Comparison of ENCODE assay signal across 7 cellular contexts in the genomic region with DNA sequence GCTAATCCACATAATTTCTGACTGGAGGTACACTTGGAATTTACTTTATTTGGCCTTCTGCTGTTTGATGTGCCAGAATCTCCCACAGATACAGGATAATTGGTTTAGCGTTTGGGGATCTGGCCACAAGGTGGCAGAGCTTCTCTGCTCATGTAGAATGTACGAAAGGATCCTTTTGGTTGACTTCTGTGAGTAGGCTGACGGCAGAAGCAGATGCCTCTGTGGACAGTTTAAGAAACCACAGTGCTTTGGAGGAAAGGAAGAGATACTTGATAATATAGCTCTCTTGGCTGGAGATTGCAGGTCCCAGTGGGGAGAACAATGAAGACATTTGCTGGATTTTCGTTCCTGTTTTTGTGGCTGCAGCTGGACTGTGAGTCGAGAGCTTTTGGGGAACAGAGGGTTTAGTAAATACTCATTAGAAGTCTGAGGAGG.
A peak's percentile ranks its signal among the peaks of the same experiment; 100 is the strongest.
DNase-seq lines count a peak whose midpoint lies in the region; ATAC-seq lines count a peak whose summit lies in the region.

No MANE protein-coding gene starts in this region.

- no peaks in the 10 kb centered on the region for H3K27me3 Mint-ChIP-seq in activated T-cell treated with anti-CD3 and anti-CD28 coated beads, Interleukin-2, amount 50 U/mL, for 72 hours (ENCODE audit: low read depth)

- H3K4me3 Mint-ChIP-seq in activated T-cell treated with anti-CD3 and anti-CD28 coated beads, Interleukin-2, amount 50 U/mL, for 72 hours: peak overlapping the region; percentile 51 to 73

- no peaks in the 10 kb centered on the region for H3K4me1 Mint-ChIP-seq in activated T-cell treated with anti-CD3 and anti-CD28 coated beads, Interleukin-2, amount 50 U/mL, for 72 hours (ENCODE audit: low read depth)

- no peak overlapping the region for H3K27ac Mint-ChIP-seq in activated T-cell treated with anti-CD3 and anti-CD28 coated beads, Interleukin-2, amount 50 U/mL, for 72 hours

- peak; percentile 76 for ATAC-seq in HG02885 (IDR thresholded peaks at IDR 0.05; ENCODE audit: poor library complexity, unreplicated experiment)
- peak; percentile 92 for ATAC-seq in activated T-cell treated with anti-CD3 and anti-CD28 coated beads, Interleukin-2, amount 50 U/mL, for 72 hours (replicated peaks in 1 of 2)
- no peak for ATAC-seq in GM21717 (IDR thresholded peaks at IDR 0.05; ENCODE audit: unreplicated experiment)

- no peaks in the 10 kb centered on the region for H3K36me3 Mint-ChIP-seq in activated T-cell treated with anti-CD3 and anti-CD28 coated beads, Interleukin-2, amount 50 U/mL, for 72 hours (ENCODE audit: insufficient read depth in 2 of 2)

- DNase-seq in GF-D8 (lab: John Stamatoyannopoulos, UW) (peak; percentile 10), OCI-M2 (lab: John Stamatoyannopoulos, UW; ENCODE audit: unreplicated experiment) (peak; percentile 20), germinal center (ENCODE audit: low spot score) (peak; percentile 35), retina (peak; percentile 51)
- DNase-seq in activated T-cell treated with anti-CD3 and anti-CD28 coated beads, Interleukin-2, amount 50 U/mL, for 72 hours: peak; percentile 52 to 54

- no peaks in the 10 kb centered on the region for H3K9me3 Mint-ChIP-seq in activated T-cell treated with anti-CD3 and anti-CD28 coated beads, Interleukin-2, amount 50 U/mL, for 72 hours
